Comparison of ENCODE assay signal across 23 cellular contexts in genomic region chr1:25955553-25955952, GRCh38. TPM values are rescaled to one million over a fixed set of nuclear protein-coding genes. Genes with fewer than 3 reads are reported as not detected.
DNase-seq lines count a peak whose midpoint lies in the region; ATAC-seq, FAIRE-seq and TF ChIP-seq lines count a peak whose summit lies in the region.
"Had no signal": no experiment of that assay in that cellular context is flagged by ENCODE, and none has a peak within 500 bp of the region (broad histone marks: within the 10 kb centered on the region; RNA-seq: fewer than 3 reads in every experiment).

No MANE protein-coding gene starts in this region.

- FAIRE-seq in K562 (lab: Jason Lieb, UNC): no peak
- FAIRE-seq: A204.1, D721Med, GM12878, GM18507, H54 had no signal

- no peak for TF ChIP-seq RAD21 in K562 (CRISPR knock-in tag; conservative IDR thresholded peaks at IDR 0.05 in 1 of 2, IDR thresholded peaks at IDR 0.05 in 1 of 2)

- TF ChIP-seq POLR2A in K562 (conservative IDR thresholded peaks at IDR 0.05): no peak

- no peaks in the 10 kb centered on the region for H3K9me3 Mint-ChIP-seq in CD8-positive, alpha-beta memory T cell
- H3K9me3 Mint-ChIP-seq in endothelial cell (ENCODE audit: unreplicated experiment): no peaks in the 10 kb centered on the region

- intact Hi-C loops in K562 (cut with micrococcal nuclease): no loop called here

- H3K9me1 ChIP-seq in K562 (ENCODE audit: control insufficient read depth, insufficient read depth, low read length): no peaks in the 10 kb centered on the region

- TF ChIP-seq EP300 in K562 (IDR thresholded peaks at IDR 0.05; ENCODE audit: low read length): no peak

- BruUV-seq in K562 (replicated peaks; lab: Mats Ljungman, UMichigan): no TSS peak

- H3K4me1 Mint-ChIP-seq in CD8-positive, alpha-beta memory T cell: peaks cover 0 to 15% (median 10%) of the 10 kb centered on the region in 3 donors
- H3K4me1 Mint-ChIP-seq in endothelial cell (ENCODE audit: unreplicated experiment): peaks cover 15% of the 10 kb centered on the region
- H3K4me1 Mint-ChIP-seq: B cell had no signal

- no peaks in the 10 kb centered on the region for H4K20me1 ChIP-seq in K562 (replicated peaks; ENCODE audit: control insufficient read depth, insufficient read depth, low read length)
- H4K20me1 ChIP-seq: BLaER1 had no signal

- no peaks in the 10 kb centered on the region for H3K4me1 ChIP-seq in CD8-positive, alpha-beta memory T cell (ENCODE audit: insufficient read depth, low read length)
- H3K4me1 ChIP-seq in HEK293 (ENCODE audit: control insufficient read depth, insufficient read depth, low read length): no peaks in the 10 kb centered on the region
- H3K4me1 ChIP-seq in K562 (replicated peaks in 1 of 2; ENCODE audit: control insufficient read depth in 2 of 2, insufficient read depth in 2 of 2, low read length in 2 of 2): 0 out of 5 replicates have a peak, but pooled peaks cover 0 to 4% of the 10 kb centered on the region in 2 experiments
- H3K4me1 ChIP-seq: HAP-1 had no signal

- H3K27me3 ChIP-seq in CD8-positive, alpha-beta memory T cell (ENCODE audit: insufficient read depth, low read length, poor library complexity, severe bottlenecking): no peaks in the 10 kb centered on the region
- no peaks in the 10 kb centered on the region for H3K27me3 ChIP-seq in K562 (ENCODE audit: control insufficient read depth in 2 of 2, insufficient read depth in 2 of 2, low read length in 2 of 2)
- H3K27me3 ChIP-seq: BLaER1 had no signal

- no peak overlapping the region for H3K4me2 ChIP-seq in K562 (ENCODE audit: insufficient read depth, low read length)
- H3K4me2 ChIP-seq: BLaER1 had no signal

- no peaks in the 10 kb centered on the region for H3K9me3 ChIP-seq in CD8-positive, alpha-beta memory T cell (ENCODE audit: low read length)
- no peaks in the 10 kb centered on the region for H3K9me3 ChIP-seq in HEK293 (ENCODE audit: control insufficient read depth, insufficient read depth, low read depth, low read length)
- peaks cover 4% of the 10 kb centered on the region for H3K9me3 ChIP-seq in K562 (replicated peaks; ENCODE audit: control insufficient read depth, insufficient read depth, low read depth, low read length)
- H3K9me3 ChIP-seq: HAP-1 had no signal

- H3K4me3 ChIP-seq in CD8-positive, alpha-beta memory T cell (ENCODE audit: low read length): no peak overlapping the region
- H3K4me3 ChIP-seq in HEK293 (ENCODE audit: low read depth, low read length) (no peak overlapping the region), K562 (no peak overlapping the region)
- H3K4me3 ChIP-seq: BLaER1, GM12878, HAP-1 had no signal

- POLR2A ChIA-PET in CD8-positive, alpha-beta memory T cell (lab: Charles Lee): no interaction called here
- POLR2A ChIA-PET in HEK293 (lab: Yijun Ruan, JAX): interaction anchor here (0.6 kb wide), 1 partner anchor 41 kb away, joined by 4 read pairs; no protein-coding TSS in a partner anchor
- POLR2A ChIA-PET in K562 (lab: Yijun Ruan, JAX): interaction anchor here (0.6 to 2.3 kb wide), 7 partner anchors 8 to 27 kb away, joined by 3 to 7 read pairs (median 3); no protein-coding TSS in a partner anchor

- CTCF ChIA-PET in CD8-positive, alpha-beta memory T cell (lab: Charles Lee): interaction anchor here (1.0 to 1.1 kb wide), 2 partner anchors 35 to 60 kb away, joined by 3 read pairs; no protein-coding TSS in a partner anchor
- CTCF ChIA-PET in HEK293 (lab: Yijun Ruan, JAX) (interaction anchor here (0.5 kb wide), 1 partner anchor 612 kb away, joined by 3 read pairs; no protein-coding TSS in a partner anchor), K562 (lab: Yijun Ruan, JAX; ENCODE audit: low intra/inter-chr PET ratio) (no interaction called here)

- in situ Hi-C loops in K562 (cut with MboI): no loop called here

- H3K27ac ChIP-seq in CD8-positive, alpha-beta memory T cell (ENCODE audit: low read depth, low read length): no peak overlapping the region
- H3K27ac ChIP-seq in HEK293 (ENCODE audit: extremely low read depth, low read depth, low read length) (no peak overlapping the region), K562 (ENCODE audit: extremely low read depth, low read depth, low read length) (no peak overlapping the region)
- H3K27ac ChIP-seq: BLaER1, C4-2B had no signal

- H3K27ac Mint-ChIP-seq in CD8-positive, alpha-beta memory T cell: peak overlapping the region in 5 of 8 donors; percentile 72 to 98 (median 87)
- H3K27ac Mint-ChIP-seq in endothelial cell (ENCODE audit: unreplicated experiment): peak overlapping the region; percentile 77
- H3K27ac Mint-ChIP-seq: B cell; CD8-positive, alpha-beta T cell had no signal

- ATAC-seq in K562 (no peak), GM18498 (IDR thresholded peaks at IDR 0.05; ENCODE audit: unreplicated experiment) (no peak)
- ATAC-seq: CD8-positive, alpha-beta T cell; GM12878 had no signal

- DNase-seq in CD8-positive, alpha-beta memory T cell: no peak
- DNase-seq in K562 (ENCODE audit: extremely low read depth in 1 of 4, low spot score in 3 of 4): no peak
- no peak for DNase-seq in endothelial cell (ENCODE audit: low spot score)
- no peak for DNase-seq in NCI-H1436 treated with DMSO at 0.1 percent for 48 hours (lab: John Stamatoyannopoulos, UW)
- DNase-seq in midbrain (lab: John Stamatoyannopoulos, UW): no peak
- DNase-seq: CD4-positive, CD25-positive, alpha-beta regulatory T cell; CD8-positive, alpha-beta T cell; DMS 273 treated with DMSO at 0.1 percent for 48 hours; DMS79; EL; GDM1; GOT3 had no signal

- TF ChIP-seq CTCF in HEK293 (tag by site-specific recombination; IDR thresholded peaks at IDR 0.05) (no peak), K562 (IDR thresholded peaks at IDR 0.05 in 2 of 3, conservative IDR thresholded peaks at IDR 0.05 in 1 of 3; ENCODE audit: insufficient read depth in 2 of 3, low read depth in 1 of 3, low read length in 3 of 3) (no peak), endothelial cell (IDR thresholded peaks at IDR 0.05; ENCODE audit: unreplicated experiment) (no peak)

- H3K36me3 Mint-ChIP-seq in CD8-positive, alpha-beta memory T cell: peaks cover 16 to 34% (median 22%) of the 10 kb centered on the region in 3 donors
- peaks cover 35% of the 10 kb centered on the region for H3K36me3 Mint-ChIP-seq in endothelial cell (ENCODE audit: low read depth, unreplicated experiment)

- peaks cover 5% of the 10 kb centered on the region for H3K36me3 ChIP-seq in CD8-positive, alpha-beta memory T cell (ENCODE audit: insufficient read depth, low read length)
- peaks cover 3 to 21% of the 10 kb centered on the region in 2 experiments; a peak in 2 of 3 replicates for H3K36me3 ChIP-seq in HEK293 (ENCODE audit: control insufficient read depth in 2 of 2, insufficient read depth in 1 of 2, low read length in 2 of 2)
- H3K36me3 ChIP-seq in K562 (ENCODE audit: control insufficient read depth, insufficient read depth, low read length): peaks cover 15% of the 10 kb centered on the region; the same call in 1 of the 3 replicates

- no peak overlapping the region for H3K9ac ChIP-seq in K562 (ENCODE audit: insufficient read depth in 1 of 2, low read depth in 2 of 2, low read length in 2 of 2)
- H3K9ac ChIP-seq: BLaER1 had no signal

- H3K79me2 ChIP-seq in K562 (ENCODE audit: control insufficient read depth, insufficient read depth, low read length): no peaks in the 10 kb centered on the region

- no peak overlapping the region for H3K4me3 Mint-ChIP-seq in CD8-positive, alpha-beta memory T cell
- H3K4me3 Mint-ChIP-seq in endothelial cell (ENCODE audit: unreplicated experiment): no peak overlapping the region
- H3K4me3 Mint-ChIP-seq: B cell; CD4-positive, CD25-positive, alpha-beta regulatory T cell; CD8-positive, alpha-beta T cell had no signal

- H2AFZ ChIP-seq in K562 (ENCODE audit: low read depth, low read length): no peak overlapping the region

- no peaks in the 10 kb centered on the region for H3K27me3 Mint-ChIP-seq in CD8-positive, alpha-beta memory T cell
- peaks cover 2% of the 10 kb centered on the region for H3K27me3 Mint-ChIP-seq in endothelial cell (ENCODE audit: unreplicated experiment)
- H3K27me3 Mint-ChIP-seq: B cell; CD4-positive, CD25-positive, alpha-beta regulatory T cell had no signal

RNA-seq across cellular contexts. Expression of gene PAFAH2, which starts 42.3 kb away (rescaled TPM):
- 10 to 100 TPM; 11.8 to 12.1 TPM for total RNA-seq in CD8-positive, alpha-beta memory T cell
- 28.6 TPM for polyA plus RNA-seq in CD8-positive, alpha-beta memory T cell
- total RNA-seq in K562 (2011; cell fraction: chromatin; rRNA removed; ENCODE audit: low replicate concordance): 9.2 and 10.7 TPM in 2 replicates
- 7.3 and 7.8 TPM in 2 replicates for total RNA-seq in K562 (2011; cell fraction: nucleolus; rRNA removed)
- 6.4 and 7.5 TPM in 2 replicates for total RNA-seq in K562 (2011; cell fraction: nucleoplasm; rRNA removed)
- total RNA-seq in K562 (2014; rRNA removed): 5.5 and 6.5 TPM in 2 replicates
- 6.4 and 6.8 TPM in 2 replicates for total RNA-seq in K562 (2014; rRNA removed; fragmentation: Illumina TruSeq; extraction: Trizol)
- 6.3 and 6.4 TPM in 2 replicates for total RNA-seq in K562 (2015; rRNA removed; fragmentation: Illumina TruSeq; extraction: Trizol)
- total RNA-seq in K562 (2021): 4.7 and 5.9 TPM in 2 replicates
- 7.5 and 10.9 TPM in 2 replicates for polyA plus RNA-seq in K562 (2011; rRNA removed)
- 6.0 and 7.6 TPM in 2 replicates for polyA plus RNA-seq in K562 (2011; cell fraction: cytosol; rRNA removed)
- 6.5 and 9.1 TPM in 2 replicates for polyA plus RNA-seq in K562 (2011; cell fraction: nucleus; rRNA removed)
- 4.5 and 7.8 TPM in 2 replicates for polyA plus RNA-seq in K562 (2012)
- polyA plus RNA-seq in K562 (2014; fragmentation: Illumina TruSeq; extraction: Trizol): 7.0 and 8.7 TPM in 2 replicates
- polyA plus RNA-seq in K562 (2014; fragmentation: Nextera tagmentation; extraction: Ambion mirVana): 1 to 10 TPM; 4.2 to 7.0 TPM
- 6.0 and 6.9 TPM in 2 replicates for polyA plus RNA-seq in K562 (2014; rRNA removed)
- polyA minus RNA-seq in K562 (2011; rRNA and poly(A)+ RNA removed): 8.3 and 11.1 TPM in 2 replicates
- polyA minus RNA-seq in K562 (2011; cell fraction: cytosol; rRNA and poly(A)+ RNA removed): 4.3 and 7.0 TPM in 2 replicates
- polyA minus RNA-seq in K562 (2011; cell fraction: nucleus; rRNA and poly(A)+ RNA removed): 4.0 and 5.7 TPM in 2 replicates
- total RNA-seq in endothelial cell (ENCODE audit: unreplicated experiment): 13.4 TPM

RNA-seq across cellular contexts. Expression of gene STMN1, which starts 49.3 kb away (rescaled TPM):
- total RNA-seq in CD8-positive, alpha-beta memory T cell: 100 to 1,000 TPM; 306 to 325 TPM
- polyA plus RNA-seq in CD8-positive, alpha-beta memory T cell: 88.7 TPM
- 79.1 and 202 TPM in 2 replicates for total RNA-seq in K562 (2011; cell fraction: chromatin; rRNA removed; ENCODE audit: low replicate concordance)
- 64.9 and 72.4 TPM in 2 replicates for total RNA-seq in K562 (2011; cell fraction: nucleolus; rRNA removed)
- total RNA-seq in K562 (2011; cell fraction: nucleoplasm; rRNA removed): 144 and 204 TPM in 2 replicates
- total RNA-seq in K562 (2014; rRNA removed) (717 and 838 TPM in 2 replicates), K562 (2014; rRNA removed; fragmentation: Illumina TruSeq; extraction: Trizol) (432 and 614 TPM in 2 replicates), K562 (2015; rRNA removed; fragmentation: Illumina TruSeq; extraction: Trizol) (534 and 557 TPM in 2 replicates), K562 (2021) (595 and 622 TPM in 2 replicates), endothelial cell (ENCODE audit: unreplicated experiment) (972 TPM)
- polyA plus RNA-seq in K562 (2011; rRNA removed) (269 and 330 TPM in 2 replicates), K562 (2014; fragmentation: Illumina TruSeq; extraction: Trizol) (1,051 and 1,453 TPM in 2 replicates), K562 (2014; fragmentation: Nextera tagmentation; extraction: Ambion mirVana) (1,000 to 10,000 TPM; 2,090 to 2,153 TPM), K562 (2014; rRNA removed) (481 and 592 TPM in 2 replicates)
- 40.0 and 111 TPM in 2 replicates for polyA plus RNA-seq in K562 (2011; cell fraction: cytosol; rRNA removed)
- polyA plus RNA-seq in K562 (2011; cell fraction: nucleus; rRNA removed): 108 and 181 TPM in 2 replicates
- 743 and 1,035 TPM in 2 replicates for polyA plus RNA-seq in K562 (2012)
- 67.2 and 95.3 TPM in 2 replicates for polyA minus RNA-seq in K562 (2011; rRNA and poly(A)+ RNA removed)
- polyA minus RNA-seq in K562 (2011; cell fraction: cytosol; rRNA and poly(A)+ RNA removed): 80.8 and 100 TPM in 2 replicates
- 35.7 and 84.1 TPM in 2 replicates for polyA minus RNA-seq in K562 (2011; cell fraction: nucleus; rRNA and poly(A)+ RNA removed)
